9 cellular contexts compared by ENCODE assay signal in genomic region chr7:31114593-31115343, GRCh38.
A peak's percentile ranks its signal among the peaks of the same experiment; 100 is the strongest.
DNase-seq lines count a peak whose midpoint lies in the region; ATAC-seq and TF ChIP-seq lines count a peak whose summit lies in the region.
"Had no signal": no experiment of that assay in that cellular context is flagged by ENCODE, and none has a peak within 500 bp of the region (broad histone marks: within the 10 kb centered on the region; RNA-seq: fewer than 3 reads in every experiment).

No MANE protein-coding gene starts in this region.

- H3K27ac ChIP-seq in right atrium auricular region, result no peak overlapping the region
- H3K27ac ChIP-seq in adrenal gland, result no peak overlapping the region
- no peak overlapping the region for H3K27ac ChIP-seq in hepatocyte

- no peaks in the 10 kb centered on the region for H4K20me1 ChIP-seq in hepatocyte (ENCODE audit: insufficient read depth, poor library complexity, severe bottlenecking)

- no peaks in the 10 kb centered on the region for H3K9me2 ChIP-seq in hepatocyte (replicated peaks; ENCODE audit: insufficient read depth)

- no peak for TF ChIP-seq POLR2A in adrenal gland (IDR thresholded peaks at IDR 0.05)

- no peak overlapping the region for H3K4me2 ChIP-seq in hepatocyte

- WGBS in adrenal gland, 4 donors, result 71 to 88% (median 80%) methylated on average over 1 of the region's 1 CpG
- WGBS in hepatocyte (ENCODE audit: low lambda C conversion rate, missing lambda C conversion rate), result 93% methylated on average over 1 of the region's 1 CpG

- TF ChIP-seq CTCF in right atrium auricular region (IDR thresholded peaks at IDR 0.05), result no peak
- no peak for TF ChIP-seq CTCF in adrenal gland (IDR thresholded peaks at IDR 0.05)
- TF ChIP-seq CTCF in hepatocyte (IDR thresholded peaks at IDR 0.05; ENCODE audit: poor library complexity), result no peak

- DNase-seq in right atrium auricular region (ENCODE audit: low spot score) (peak; percentile 46), Right ventricle myocardium inferior (ENCODE audit: missing footprints) (no peak), adrenal gland (peak in 4 of 7 donors; percentile 18 to 49 (median 36)), hepatocyte (ENCODE audit: low spot score) (peak; percentile 68), NCI-H82 (lab: John Stamatoyannopoulos, UW) (no peak), occipital lobe (lab: John Stamatoyannopoulos, UW) (no peak)
- DNase-seq in activated effector memory CD4-positive, alpha-beta T cell treated with anti-CD3 and anti-CD28 coated beads, Interleukin-2, amount 50 U/mL, for 16 hours, result no peak
- DNase-seq: activated CD4-positive, CD25-positive, alpha-beta regulatory T cell treated with anti-CD3 and anti-CD28 coated beads, Interleukin-2, amount 50 U/mL, for 72 hours had no signal

- H3K4me1 ChIP-seq in right atrium auricular region, result no peaks in the 10 kb centered on the region
- no peaks in the 10 kb centered on the region for H3K4me1 ChIP-seq in adrenal gland (replicated peaks in 1 of 2)
- no peaks in the 10 kb centered on the region for H3K4me1 ChIP-seq in hepatocyte (ENCODE audit: insufficient read depth)

- H2AFZ ChIP-seq in hepatocyte, result no peak overlapping the region

- H3K79me2 ChIP-seq in hepatocyte, result no peaks in the 10 kb centered on the region

- intact Hi-C loops in Right ventricle myocardium inferior (cut with DNase I) (no loop called here), adrenal gland (cut with DNase I) (no loop called here)

- ATAC-seq in Right ventricle myocardium inferior, result no peak
- no peak for ATAC-seq in HG02970 (IDR thresholded peaks at IDR 0.05; ENCODE audit: low FRiP score, unreplicated experiment)

- H3K4me3 ChIP-seq in right atrium auricular region (no peak overlapping the region), adrenal gland (no peak overlapping the region), hepatocyte (no peak overlapping the region)

- H3K36me3 ChIP-seq in right atrium auricular region (no peaks in the 10 kb centered on the region), adrenal gland (replicated peaks in 1 of 2) (no peaks in the 10 kb centered on the region), hepatocyte (replicated peaks; ENCODE audit: insufficient read depth, low read depth) (no peaks in the 10 kb centered on the region)

- H3K27me3 ChIP-seq in right atrium auricular region, result no peaks in the 10 kb centered on the region
- H3K27me3 ChIP-seq in adrenal gland, result no peaks in the 10 kb centered on the region
- peaks cover 21% of the 10 kb centered on the region for H3K27me3 ChIP-seq in hepatocyte

- H3K9me3 ChIP-seq in right atrium auricular region (no peaks in the 10 kb centered on the region), adrenal gland (replicated peaks in 1 of 3) (no peaks in the 10 kb centered on the region), hepatocyte (ENCODE audit: low read depth) (no peaks in the 10 kb centered on the region)

Comparison
In these comparisons a context has a peak if more than half of its experiments do, and no peak if none do; other contexts are left out.
1. DNase-seq: peak in right atrium auricular region (single experiment), adrenal gland (4 of 7) and hepatocyte (single experiment); none in Right ventricle myocardium inferior (single experiment), NCI-H82 (single experiment), activated effector memory CD4-positive, alpha-beta T cell treated with anti-CD3 and anti-CD28 coated beads, Interleukin-2, amount 50 U/mL, for 16 hours (single experiment) and occipital lobe (single experiment).